Comparison of ENCODE assay signal across 8 cellular contexts in genomic region chr14:23351681-23352505, GRCh38. TPM values are rescaled to one million over a fixed set of nuclear protein-coding genes. Genes with fewer than 3 reads are reported as not detected.
DNase-seq lines count a peak whose midpoint lies in the region; ATAC-seq, FAIRE-seq and TF ChIP-seq lines count a peak whose summit lies in the region.

No MANE protein-coding gene starts in this region.

- no peak for FAIRE-seq in endothelial cell of umbilical vein (lab: Jason Lieb, UNC)
- no peak for FAIRE-seq in RCC 7860 (lab: Jason Lieb, UNC)

- no peak for TF ChIP-seq CTCF in CD8-positive, alpha-beta T cell (IDR thresholded peaks at IDR 0.05)
- TF ChIP-seq CTCF in PC-3 (conservative IDR thresholded peaks at IDR 0.05; ENCODE audit: low read depth, low read length) = no peak
- TF ChIP-seq CTCF in endothelial cell of umbilical vein (IDR thresholded peaks at IDR 0.05; ENCODE audit: extremely low read depth in 1 of 2, insufficient read depth in 1 of 2, low read depth in 1 of 2, low read length in 2 of 2) = peak in 1 of 2 donors; percentile 8

- H3K9me1 ChIP-seq in endothelial cell of umbilical vein (replicated peaks; ENCODE audit: control insufficient read depth, extremely low read depth, insufficient read depth, low read length) = no peaks in the 10 kb centered on the region

- BruUV-seq in PC-3 (replicated peaks; lab: Mats Ljungman, UMichigan) = no TSS peak
- BruUV-seq in endothelial cell of umbilical vein (replicated peaks; lab: Mats Ljungman, UMichigan) = no TSS peak

- H3K79me2 ChIP-seq in PC-3 (ENCODE audit: low read length) (no peaks in the 10 kb centered on the region), endothelial cell of umbilical vein (ENCODE audit: control insufficient read depth, insufficient read depth, low read length) (no peaks in the 10 kb centered on the region)

- H3K27me3 Mint-ChIP-seq in CD8-positive, alpha-beta T cell (ENCODE audit: low read depth) = peaks cover 34% of the 10 kb centered on the region

- no peaks in the 10 kb centered on the region for H3F3A ChIP-seq in PC-3 (ENCODE audit: low read length, unreplicated experiment)

- no peak overlapping the region for H3K27ac Mint-ChIP-seq in CD8-positive, alpha-beta T cell

- intact Hi-C loops in CD8-positive, alpha-beta T cell (cut with DNase I, micrococcal nuclease) = loop anchor here in 1 of 2 experiments (1.0 kb wide), 1 partner anchor 47 kb away; no protein-coding TSS in a partner anchor
- intact Hi-C loops in PC-3 (cut with micrococcal nuclease) = no loop called here
- intact Hi-C loops in endothelial cell of umbilical vein (cut with micrococcal nuclease) = no loop called here

- TF ChIP-seq POLR2A in endothelial cell of umbilical vein (IDR thresholded peaks at IDR 0.05; ENCODE audit: low read depth, low read length) = no peak

- H3K36me3 ChIP-seq in CD8-positive, alpha-beta T cell (ENCODE audit: insufficient read depth, low read length) = no peaks in the 10 kb centered on the region
- H3K36me3 ChIP-seq in PC-3 (ENCODE audit: low read depth, low read length) (no peaks in the 10 kb centered on the region), endothelial cell of umbilical vein (ENCODE audit: control insufficient read depth in 2 of 2, extremely low read depth in 1 of 2, insufficient read depth in 2 of 2, low read length in 2 of 2) (no peaks in the 10 kb centered on the region), mucosa of stomach (ENCODE audit: control insufficient read depth, insufficient read depth, low read length) (no peaks in the 10 kb centered on the region)

- H3K4me3 Mint-ChIP-seq in CD8-positive, alpha-beta T cell = peak overlapping the region; percentile 77

- H3K4me2 ChIP-seq in PC-3 (ENCODE audit: low read length) (peak overlapping the region; percentile 91), endothelial cell of umbilical vein (ENCODE audit: insufficient read depth, low read length) (no peak overlapping the region)

- peaks cover 10% of the 10 kb centered on the region for H3K4me1 Mint-ChIP-seq in CD8-positive, alpha-beta T cell (ENCODE audit: low read depth)

- H3K9ac ChIP-seq in PC-3 (ENCODE audit: low read length) (no peak overlapping the region), endothelial cell of umbilical vein (replicated peaks; ENCODE audit: extremely low read depth, insufficient read depth, low read length) (no peak overlapping the region), mucosa of stomach (ENCODE audit: low read length) (peak overlapping the region; percentile 44)

- no peaks in the 10 kb centered on the region for H3K9me2 ChIP-seq in PC-3 (replicated peaks; ENCODE audit: low read length)

- no peak for DNase-seq in CD8-positive, alpha-beta T cell
- no peak for DNase-seq in PC-3
- DNase-seq in endothelial cell of umbilical vein (ENCODE audit: low read depth, low spot score) = no peak
- DNase-seq in kidney tubule cell (ENCODE audit: low spot score) = no peak
- no peak for DNase-seq in DMS114 treated with DMSO at 0.1 percent for 48 hours (lab: John Stamatoyannopoulos, UW; ENCODE audit: unreplicated experiment)
- DNase-seq in RCC 7860 (ENCODE audit: low spot score) = no peak

- dilution Hi-C loops in endothelial cell of umbilical vein (cut with MboI; ENCODE audit: extremely low pct_ligation_motif_present, low sequenced_read_pairs) = no loop called here

- POLR2A ChIA-PET in CD8-positive, alpha-beta T cell (lab: Charles Lee) = interaction anchor here (1.1 to 1.5 kb wide), 2 partner anchors 31 to 49 kb away, joined by 4 to 10 read pairs; partner anchors contain the start of genes PABPN1 and PPP1R3E
- POLR2A ChIA-PET in PC-3 (lab: Charles Lee; ENCODE audit: unreplicated experiment) = no interaction called here
- POLR2A ChIA-PET in endothelial cell of umbilical vein (lab: Charles Lee) = no interaction called here

- H3K9me3 Mint-ChIP-seq in CD8-positive, alpha-beta T cell = no peaks in the 10 kb centered on the region

- H4K20me1 ChIP-seq in PC-3 (ENCODE audit: low read length) = no peaks in the 10 kb centered on the region
- no peaks in the 10 kb centered on the region for H4K20me1 ChIP-seq in endothelial cell of umbilical vein (replicated peaks; ENCODE audit: control insufficient read depth, extremely low read depth, insufficient read depth, low read length)

- ATAC-seq in CD8-positive, alpha-beta T cell = peak; percentile 1
- ATAC-seq in PC-3 (no peak), HG02938 (IDR thresholded peaks at IDR 0.05; ENCODE audit: unreplicated experiment) (no peak)

- H3K27me3 ChIP-seq in CD8-positive, alpha-beta T cell (ENCODE audit: insufficient read depth, low read length) = no peaks in the 10 kb centered on the region
- peaks cover 40% of the 10 kb centered on the region for H3K27me3 ChIP-seq in PC-3 (ENCODE audit: low read length)
- H3K27me3 ChIP-seq in endothelial cell of umbilical vein (ENCODE audit: control insufficient read depth in 2 of 2, insufficient read depth in 2 of 2, low read length in 2 of 2) = peaks cover 32 to 36% of the 10 kb centered on the region in 2 experiments
- peaks cover 35% of the 10 kb centered on the region for H3K27me3 ChIP-seq in mucosa of stomach (ENCODE audit: control insufficient read depth, insufficient read depth, low read length)

- H3K4me3 ChIP-seq in CD8-positive, alpha-beta T cell (ENCODE audit: low read depth, low read length) = peak overlapping the region; percentile 55
- H3K4me3 ChIP-seq in PC-3 (ENCODE audit: low read length) = peak overlapping the region; percentile 70
- peak overlapping the region in 1 of 3 experiments; percentile 45 for H3K4me3 ChIP-seq in endothelial cell of umbilical vein (replicated peaks in 1 of 3; ENCODE audit: insufficient read depth in 1 of 3, low read depth in 1 of 3, low read length in 3 of 3)
- H3K4me3 ChIP-seq in mucosa of stomach (ENCODE audit: low read length) = no peak overlapping the region

- H2AFZ ChIP-seq in PC-3 (ENCODE audit: low read length) = peak overlapping the region; percentile 85
- H2AFZ ChIP-seq in endothelial cell of umbilical vein (ENCODE audit: low read depth, low read length) = peak overlapping the region; percentile 50

- peak overlapping the region; percentile 3 for H3K27ac ChIP-seq in CD8-positive, alpha-beta T cell (ENCODE audit: low read depth, low read length)
- no peak overlapping the region for H3K27ac ChIP-seq in PC-3 (ENCODE audit: low read length)
- H3K27ac ChIP-seq in endothelial cell of umbilical vein (ENCODE audit: insufficient read depth, low read depth, low read length) = no peak overlapping the region

- H3K36me3 Mint-ChIP-seq in CD8-positive, alpha-beta T cell = no peaks in the 10 kb centered on the region

- no peaks in the 10 kb centered on the region for H3K9me3 ChIP-seq in CD8-positive, alpha-beta T cell (ENCODE audit: low read length)
- H3K9me3 ChIP-seq in PC-3 (ENCODE audit: low read length) (no peaks in the 10 kb centered on the region), endothelial cell of umbilical vein (replicated peaks; ENCODE audit: control insufficient read depth, insufficient read depth, low read length) (no peaks in the 10 kb centered on the region), mucosa of stomach (ENCODE audit: control insufficient read depth, low read length) (no peaks in the 10 kb centered on the region)

- H3K4me1 ChIP-seq in CD8-positive, alpha-beta T cell (ENCODE audit: insufficient read depth, low read length) = peaks cover 8% of the 10 kb centered on the region
- no peaks in the 10 kb centered on the region for H3K4me1 ChIP-seq in PC-3 (ENCODE audit: insufficient read depth, low read length)
- H3K4me1 ChIP-seq in endothelial cell of umbilical vein (ENCODE audit: control insufficient read depth, extremely low read depth, insufficient read depth, low read length) = no peaks in the 10 kb centered on the region
- peaks cover 9% of the 10 kb centered on the region for H3K4me1 ChIP-seq in mucosa of stomach (ENCODE audit: control insufficient read depth, insufficient read depth, low read length)

- CTCF ChIA-PET in CD8-positive, alpha-beta T cell (lab: Charles Lee) = interaction anchor here (1.2 to 1.3 kb wide), 2 partner anchors 12 to 31 kb away, joined by 4 read pairs; partner anchors contain the start of gene PABPN1
- CTCF ChIA-PET in PC-3 (lab: Charles Lee) = no interaction called here
- CTCF ChIA-PET in endothelial cell of umbilical vein (lab: Charles Lee) = interaction anchor here (0.6 to 1.9 kb wide), 6 partner anchors 17 to 289 kb away, joined by 3 to 7 read pairs (median 4); no protein-coding TSS in a partner anchor

RNA-seq across cellular contexts. Expression of gene SLC22A17, which starts 0.8 kb away (rescaled TPM):
- 10 to 100 TPM; 12.3 to 13.5 TPM for total RNA-seq in CD8-positive, alpha-beta T cell
- 12.0 and 13.2 TPM in 2 replicates for total RNA-seq in PC-3 (2014; rRNA removed)
- total RNA-seq in endothelial cell of umbilical vein = 1.8 and 4.6 TPM in 2 replicates
- 2.9 and 4.2 TPM in 2 replicates for polyA plus RNA-seq in endothelial cell of umbilical vein
- polyA plus RNA-seq in endothelial cell of umbilical vein (2011; cell fraction: cytosol; rRNA removed) = 0.96 and 1.6 TPM in 2 replicates
- polyA plus RNA-seq in endothelial cell of umbilical vein (2011; cell fraction: nucleus; rRNA removed) = 8.4 and 11.1 TPM in 2 replicates
- polyA plus RNA-seq in endothelial cell of umbilical vein (2012) = 1.7 and 4.8 TPM in 2 replicates
- polyA minus RNA-seq in endothelial cell of umbilical vein = 0.95 and 2.0 TPM in 2 replicates
- polyA minus RNA-seq in endothelial cell of umbilical vein (2011; cell fraction: cytosol; rRNA and poly(A)+ RNA removed) = not detected
- 1.1 and 2.3 TPM in 2 replicates for polyA minus RNA-seq in endothelial cell of umbilical vein (2011; cell fraction: nucleus; rRNA and poly(A)+ RNA removed)

RNA-seq across cellular contexts. Expression of gene EFS, which starts 13.1 kb away (rescaled TPM):
- not detected for total RNA-seq in CD8-positive, alpha-beta T cell
- total RNA-seq in PC-3 (2014; rRNA removed) (0.23 and 0.36 TPM in 2 replicates), endothelial cell of umbilical vein (0.13 TPM in 1 of 2 replicates, not detected in the other)
- polyA plus RNA-seq in endothelial cell of umbilical vein = 0.02 and 0.03 TPM in 2 replicates
- polyA plus RNA-seq in endothelial cell of umbilical vein (2011; cell fraction: cytosol; rRNA removed) = not detected in 2 replicates
- not detected in 2 replicates for polyA plus RNA-seq in endothelial cell of umbilical vein (2011; cell fraction: nucleus; rRNA removed)
- not detected in 2 replicates for polyA plus RNA-seq in endothelial cell of umbilical vein (2012)
- polyA minus RNA-seq in endothelial cell of umbilical vein = not detected in 2 replicates
- polyA minus RNA-seq in endothelial cell of umbilical vein (2011; cell fraction: cytosol; rRNA and poly(A)+ RNA removed) = not detected
- not detected in 2 replicates for polyA minus RNA-seq in endothelial cell of umbilical vein (2011; cell fraction: nucleus; rRNA and poly(A)+ RNA removed)

RNA-seq across cellular contexts. Expression of gene IL25, which starts 20.7 kb away (rescaled TPM):
- not detected for total RNA-seq in CD8-positive, alpha-beta T cell
- total RNA-seq in PC-3 (2014; rRNA removed) (not detected in 2 replicates), endothelial cell of umbilical vein (not detected in 2 replicates)
- polyA plus RNA-seq in endothelial cell of umbilical vein = not detected in 2 replicates
- not detected in 2 replicates for polyA plus RNA-seq in endothelial cell of umbilical vein (2011; cell fraction: cytosol; rRNA removed)
- polyA plus RNA-seq in endothelial cell of umbilical vein (2011; cell fraction: nucleus; rRNA removed) = not detected in 2 replicates
- not detected in 2 replicates for polyA plus RNA-seq in endothelial cell of umbilical vein (2012)
- polyA minus RNA-seq in endothelial cell of umbilical vein = not detected in 2 replicates
- polyA minus RNA-seq in endothelial cell of umbilical vein (2011; cell fraction: cytosol; rRNA and poly(A)+ RNA removed) = not detected
- not detected in 2 replicates for polyA minus RNA-seq in endothelial cell of umbilical vein (2011; cell fraction: nucleus; rRNA and poly(A)+ RNA removed)

RNA-seq across cellular contexts. Expression of gene CMTM5, which starts 25.0 kb away (rescaled TPM):
- total RNA-seq in CD8-positive, alpha-beta T cell = not detected
- total RNA-seq in PC-3 (2014; rRNA removed) = not detected in 2 replicates
- total RNA-seq in endothelial cell of umbilical vein = not detected in 2 replicates
- polyA plus RNA-seq in endothelial cell of umbilical vein = not detected in 2 replicates
- not detected in 2 replicates for polyA plus RNA-seq in endothelial cell of umbilical vein (2011; cell fraction: cytosol; rRNA removed)
- not detected in 2 replicates for polyA plus RNA-seq in endothelial cell of umbilical vein (2011; cell fraction: nucleus; rRNA removed)
- polyA plus RNA-seq in endothelial cell of umbilical vein (2012) = not detected in 2 replicates
- polyA minus RNA-seq in endothelial cell of umbilical vein = not detected in 2 replicates
- not detected for polyA minus RNA-seq in endothelial cell of umbilical vein (2011; cell fraction: cytosol; rRNA and poly(A)+ RNA removed)
- polyA minus RNA-seq in endothelial cell of umbilical vein (2011; cell fraction: nucleus; rRNA and poly(A)+ RNA removed) = not detected in 2 replicates

RNA-seq across cellular contexts. Expression of gene PABPN1, which starts 30.6 kb away (rescaled TPM):
- total RNA-seq in CD8-positive, alpha-beta T cell = 100 to 1,000 TPM; 186 to 191 TPM
- total RNA-seq in PC-3 (2014; rRNA removed) (89.1 and 116 TPM in 2 replicates), endothelial cell of umbilical vein (218 and 231 TPM in 2 replicates)
- polyA plus RNA-seq in endothelial cell of umbilical vein = 227 and 231 TPM in 2 replicates
- 215 and 217 TPM in 2 replicates for polyA plus RNA-seq in endothelial cell of umbilical vein (2011; cell fraction: cytosol; rRNA removed)
- 1,100 and 1,212 TPM in 2 replicates for polyA plus RNA-seq in endothelial cell of umbilical vein (2011; cell fraction: nucleus; rRNA removed)
- 126 and 161 TPM in 2 replicates for polyA plus RNA-seq in endothelial cell of umbilical vein (2012)
- 115 and 133 TPM in 2 replicates for polyA minus RNA-seq in endothelial cell of umbilical vein
- polyA minus RNA-seq in endothelial cell of umbilical vein (2011; cell fraction: cytosol; rRNA and poly(A)+ RNA removed) = 45.6 TPM
- polyA minus RNA-seq in endothelial cell of umbilical vein (2011; cell fraction: nucleus; rRNA and poly(A)+ RNA removed) = 142 and 147 TPM in 2 replicates
